8 cellular contexts compared by ENCODE assay signal in the genomic region with DNA sequence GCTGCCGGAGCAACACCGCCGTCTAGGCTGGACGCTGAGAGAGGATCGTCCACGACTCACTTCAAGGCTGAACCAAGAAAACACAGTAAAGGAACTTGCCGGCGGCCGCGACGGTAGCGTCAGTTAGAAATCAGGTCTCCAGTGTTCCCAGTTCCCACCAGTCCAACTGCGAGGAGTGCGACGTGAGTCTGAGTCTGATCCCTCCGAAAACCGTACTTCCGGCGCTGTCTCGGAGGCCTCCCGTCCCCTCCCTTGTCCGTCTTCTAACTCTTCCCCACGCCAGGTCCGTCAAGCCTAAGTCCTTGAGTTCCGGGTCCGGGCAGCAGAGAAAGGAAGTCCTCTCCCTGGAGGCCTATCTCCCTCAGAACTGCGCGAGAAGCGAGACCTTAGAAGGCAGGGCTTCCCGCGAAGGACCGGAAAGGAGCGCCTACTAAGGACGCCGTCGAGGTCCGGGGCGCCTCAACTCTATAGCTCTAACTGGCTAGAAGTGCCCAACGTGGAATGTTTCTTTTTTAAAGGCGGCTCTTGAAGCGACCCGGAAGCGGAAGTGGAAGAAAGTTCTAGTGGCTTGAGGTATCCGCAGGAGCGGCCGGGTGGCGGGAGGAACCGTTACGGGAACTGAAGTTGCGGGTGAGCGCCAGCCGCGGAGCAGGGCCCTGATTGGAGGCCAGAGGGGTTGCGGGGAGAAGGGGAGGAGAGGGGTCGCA. TPM values are rescaled to one million over a fixed set of nuclear protein-coding genes. Genes with fewer than 3 reads are reported as not detected.
A peak's percentile ranks its signal among the peaks of the same experiment; 100 is the strongest.
DNase-seq lines count a peak whose midpoint lies in the region; ATAC-seq, FAIRE-seq and TF ChIP-seq lines count a peak whose summit lies in the region.

A gene with protein sequence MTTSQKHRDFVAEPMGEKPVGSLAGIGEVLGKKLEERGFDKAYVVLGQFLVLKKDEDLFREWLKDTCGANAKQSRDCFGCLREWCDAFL (plus strand): TSS at position 563 of the 707 bp plus-strand sequence. CDS start 748 bp downstream, outside the sequence.
A gene with protein sequence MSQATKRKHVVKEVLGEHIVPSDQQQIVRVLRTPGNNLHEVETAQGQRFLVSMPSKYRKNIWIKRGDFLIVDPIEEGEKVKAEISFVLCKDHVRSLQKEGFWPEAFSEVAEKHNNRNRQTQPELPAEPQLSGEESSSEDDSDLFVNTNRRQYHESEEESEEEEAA (minus strand): TSS at position 217 of the 707 bp plus-strand sequence. CDS start 1,768 bp downstream, outside the sequence.

- peak; percentile 79 for TF ChIP-seq POLR2A in IMR-90 (IDR thresholded peaks at IDR 0.05; ENCODE audit: low read depth, low read length)

- dilution Hi-C loops in IMR-90 (cut with HindIII; ENCODE audit: low sequenced_read_pairs, unreplicated experiment) = no loop called here

- H3K9me2 ChIP-seq in OCI-LY7 (ENCODE audit: insufficient read depth, low read length) = no peaks in the 10 kb centered on the region

- H2BK120ac ChIP-seq in IMR-90 (ENCODE audit: low read depth, low read length) = peak within 1 kb of the TSS; percentile 96

- H4K8ac ChIP-seq in IMR-90 (ENCODE audit: low read depth in 2 of 2, low read length in 2 of 2) = peak within 1 kb of the TSS; percentile 77 to 100

- peak within 1 kb of the TSS; percentile 97 for H4K5ac ChIP-seq in IMR-90 (ENCODE audit: low read depth, low read length)

- peak within 1 kb of the TSS; percentile 97 for H3K9ac ChIP-seq in IMR-90 (ENCODE audit: low read depth, low read length)

- H3K14ac ChIP-seq in IMR-90 (replicated peaks; ENCODE audit: low read depth, low read length) = peak within 1 kb of the TSS; percentile 98

- H3K4me3 ChIP-seq in IMR-90 (ENCODE audit: insufficient read depth, low read depth, low read length) (peak within 1 kb of the TSS; percentile 71), OCI-LY7 (ENCODE audit: low read depth, low read length, poor library complexity, severe bottlenecking) (peak within 1 kb of the TSS; percentile 89)

- 0% methylated on average over 13 of the region's 55 CpGs; no CpG with 5 or more reads in 1 of the 2 experiments for WGBS in IMR-90 (ENCODE audit: extremely low coverage in 2 of 2, insufficient read length in 1 of 2), 2 experiments

- H3K4me1 ChIP-seq in IMR-90 (ENCODE audit: control insufficient read depth, insufficient read depth, low read length) (no peaks in the 10 kb centered on the region), OCI-LY7 (ENCODE audit: insufficient read depth, low read length, poor library complexity, severe bottlenecking) (peaks cover 33% of the 10 kb centered on the region)

- H2AFZ ChIP-seq in IMR-90 (replicated peaks; ENCODE audit: low read length, poor library complexity) = peak within 1 kb of the TSS; percentile 100
- peak within 1 kb of the TSS; percentile 75; the same call in 1 of the 2 replicates for H2AFZ ChIP-seq in OCI-LY7 (ENCODE audit: low read length)

- H4K91ac ChIP-seq in IMR-90 (ENCODE audit: insufficient read depth, low read depth, low read length) = peak within 1 kb of the TSS; percentile 98

- peak within 1 kb of the TSS; percentile 98 for H2BK5ac ChIP-seq in IMR-90 (ENCODE audit: low read depth, low read length, poor library complexity, severe bottlenecking)

- peak within 1 kb of the TSS; percentile 99 for H2AK9ac ChIP-seq in IMR-90 (replicated peaks; ENCODE audit: low read depth, low read length, poor library complexity)

- H3K9me1 ChIP-seq in IMR-90 (ENCODE audit: insufficient read depth, low read length) = 0 out of 2 replicates have a peak, but pooled peaks cover 3% of the 10 kb centered on the region

- H3K79me2 ChIP-seq in OCI-LY7 (ENCODE audit: insufficient read depth, low read depth, low read length) = peaks cover 52% of the 10 kb centered on the region

- POLR2A ChIA-PET in IMR-90 (lab: Charles Lee; ENCODE audit: unreplicated experiment) (interaction anchor here (0.7 to 0.9 kb wide), 2 partner anchors 9 to 65 kb away, joined by 3 to 6 read pairs; a partner anchor contains a TSS), OCI-LY7 (lab: Charles Lee) (interaction anchor here (0.7 to 1.0 kb wide), 2 partner anchors 70 to 112 kb away, joined by 4 read pairs; a partner anchor contains a TSS)

- ATAC-seq in GM21529 (IDR thresholded peaks at IDR 0.05; ENCODE audit: unreplicated experiment) (peak; percentile 66), IMR-90 (ENCODE audit: low read depth) (peak; percentile 90)

- intact Hi-C loops in IMR-90 (cut with micrococcal nuclease) (loop anchor here (2.0 kb wide), 1 partner anchor 43 kb away; no protein-coding TSS in a partner anchor), OCI-LY7 (cut with micrococcal nuclease; ENCODE audit: unreplicated experiment) (loop anchor here (1.0 to 5.0 kb wide), 8 partner anchors 41 to 290 kb away; a partner anchor contains a TSS)

- H3K23ac ChIP-seq in IMR-90 (ENCODE audit: low read depth, low read length) = peak within 1 kb of the TSS; percentile 97

- BruUV-seq in IMR-90 (replicated peaks; lab: Mats Ljungman, UMichigan) (no TSS peak), OCI-LY7 (replicated peaks; lab: Mats Ljungman, UMichigan) (no TSS peak)

- CTCF ChIA-PET in IMR-90 (lab: Yijun Ruan, JAX) (interaction anchor here (1.3 kb wide), 1 partner anchor 43 kb away, joined by 5 read pairs; no protein-coding TSS in a partner anchor), OCI-LY7 (lab: Charles Lee; ENCODE audit: unreplicated experiment) (interaction anchor here (0.6 to 0.7 kb wide), 2 partner anchors 20 to 50 kb away, joined by 3 read pairs; a partner anchor contains a TSS)

- FAIRE-seq in D721Med (lab: Jason Lieb, UNC) = no peak

- no peaks in the 10 kb centered on the region for H3K27me3 ChIP-seq in IMR-90 (ENCODE audit: control insufficient read depth, insufficient read depth, low read length)

- H3K18ac ChIP-seq in IMR-90 (ENCODE audit: low read depth, low read length) = peak within 1 kb of the TSS; percentile 87

- DNase-seq in D721Med (ENCODE audit: insufficient read length, low spot score) (peak; percentile 71), IMR-90 (peak; percentile 98), OCI-LY7 (ENCODE audit: low spot score) (peak; percentile 98), epidermal melanocyte (ENCODE audit: insufficient read length, low spot score) (peak; percentile 95), middle frontal gyrus (ENCODE audit: extremely low spot score, low spot score) (peak; percentile 90)
- DNase-seq in activated CD8-positive, alpha-beta memory T cell treated with anti-CD3 and anti-CD28 coated beads, Interleukin-2, amount 50 U/mL, for 48 hours = peak; percentile 93
- DNase-seq in stimulated activated CD8-positive, alpha-beta memory T cell treated with anti-CD3 and anti-CD28 coated beads, Interleukin-2, amount 100 ng/mL, for 1 hour (ENCODE audit: low read depth in 2 of 2) = peak; percentile 84 to 87

- in situ Hi-C loops in IMR-90 (cut with MboI; ENCODE audit: low sequenced_read_pairs) = no loop called here

- peak within 1 kb of the TSS; percentile 98 for H3K4ac ChIP-seq in IMR-90 (ENCODE audit: low read depth, low read length)

- no peaks in the 10 kb centered on the region for H3K9me3 ChIP-seq in IMR-90 (ENCODE audit: control insufficient read depth, insufficient read depth, low read length)
- H3K9me3 ChIP-seq in OCI-LY7 (ENCODE audit: low read length) = no peaks in the 10 kb centered on the region

- peak within 1 kb of the TSS; percentile 99 for H2AK5ac ChIP-seq in IMR-90 (ENCODE audit: low read depth, low read length)

- peaks cover 36% of the 10 kb centered on the region for H3K36me3 ChIP-seq in IMR-90 (ENCODE audit: control insufficient read depth, insufficient read depth, low read length)
- H3K36me3 ChIP-seq in OCI-LY7 (ENCODE audit: insufficient read depth, low read length) = peaks cover 67% of the 10 kb centered on the region

- TF ChIP-seq RAD21 in IMR-90 (IDR thresholded peaks at IDR 0.05; ENCODE audit: low read length) = no peak; the same call in 1 of the 2 replicates

- peak within 1 kb of the TSS; percentile 95 for H3K56ac ChIP-seq in IMR-90 (ENCODE audit: extremely low read depth, insufficient read depth, low read length)

- H4K20me1 ChIP-seq in IMR-90 (ENCODE audit: insufficient read depth, low read length) = peaks cover 11% of the 10 kb centered on the region
- H4K20me1 ChIP-seq in OCI-LY7 (ENCODE audit: insufficient read depth, low read length) = no peaks in the 10 kb centered on the region

- H2BK20ac ChIP-seq in IMR-90 (ENCODE audit: low read depth, low read length) = peak within 1 kb of the TSS; percentile 76; the same call in 1 of the 2 replicates

- H3K4me2 ChIP-seq in IMR-90 (ENCODE audit: low read depth, low read length) (peak within 1 kb of the TSS; percentile 95), OCI-LY7 (ENCODE audit: low read length) (peak within 1 kb of the TSS; percentile 81)

- peak within 1 kb of the TSS; percentile 91; the same call in 1 of the 3 replicates for H2BK15ac ChIP-seq in IMR-90 (ENCODE audit: low read depth, low read length)

- H3K27ac ChIP-seq in IMR-90 (ENCODE audit: insufficient read depth, low read length) (peak within 1 kb of the TSS; percentile 96), OCI-LY7 (ENCODE audit: low read depth, low read length, poor library complexity, severe bottlenecking) (peak within 1 kb of the TSS; percentile 93)

- TF ChIP-seq CTCF in D721Med (IDR thresholded peaks at IDR 0.05; ENCODE audit: insufficient read depth, missing control alignments) = no peak
- no peak for TF ChIP-seq CTCF in IMR-90 (conservative IDR thresholded peaks at IDR 0.05; ENCODE audit: low read depth, low read length)
- TF ChIP-seq CTCF in OCI-LY7 (conservative IDR thresholded peaks at IDR 0.05; ENCODE audit: low read length) = no peak

- H3K79me1 ChIP-seq in IMR-90 (ENCODE audit: low read depth in 1 of 2, low read length in 2 of 2) = peaks cover 36 to 55% of the 10 kb centered on the region in 2 experiments

TF ChIP-seq in IMR-90, 13 proteins besides CTCF, POLR2A, EP300 and RAD21 (continues in another document):
- TF ChIP-seq MXI1 (IDR thresholded peaks at IDR 0.05; ENCODE audit: borderline replicate concordance, low read depth, low read length) (peak; percentile 75; the same call in 1 of the 2 replicates), NFE2L2 (IDR thresholded peaks at IDR 0.05; ENCODE audit: low read depth, low read length) (no peak), MAFK (IDR thresholded peaks at IDR 0.05; ENCODE audit: low read depth, low read length) (no peak), SMC3 (IDR thresholded peaks at IDR 0.05; ENCODE audit: low read depth, low read length) (no peak; the same call in 1 of the 2 replicates), RCOR1 (IDR thresholded peaks at IDR 0.05; ENCODE audit: insufficient replicate concordance, low read length) (no peak)

RNA-seq across cellular contexts. Expression of the first gene that starts in this region (rescaled TPM):
- total RNA-seq in IMR-90 (2012; rRNA removed) (35.0 and 36.6 TPM in 2 replicates), OCI-LY7 (2022) (317 and 327 TPM in 2 replicates)
- polyA plus RNA-seq in IMR-90 (2012; rRNA removed) = 242 and 249 TPM in 2 replicates
- 138 and 343 TPM in 2 replicates for polyA plus RNA-seq in IMR-90 (2012; cell fraction: cytosol; rRNA removed)
- polyA plus RNA-seq in IMR-90 (2012; cell fraction: nucleus; rRNA removed; ENCODE audit: low replicate concordance) = 38.2 and 99.5 TPM in 2 replicates
- total RNA-seq in OCI-LY7 (2014; rRNA removed; shearing (Covaris generic)) = 70.6 and 82.2 TPM in 2 replicates

RNA-seq across cellular contexts. Expression of the second gene that starts in this region (rescaled TPM):
- total RNA-seq in IMR-90 (2012; rRNA removed) (43.0 and 62.6 TPM in 2 replicates), OCI-LY7 (2022) (55.5 and 63.2 TPM in 2 replicates)
- polyA plus RNA-seq in IMR-90 (2012; rRNA removed) = 30.0 and 32.5 TPM in 2 replicates
- polyA plus RNA-seq in IMR-90 (2012; cell fraction: cytosol; rRNA removed) = 24.4 and 33.2 TPM in 2 replicates
- polyA plus RNA-seq in IMR-90 (2012; cell fraction: nucleus; rRNA removed; ENCODE audit: low replicate concordance) = 19.3 and 23.2 TPM in 2 replicates
- total RNA-seq in OCI-LY7 (2014; rRNA removed; shearing (Covaris generic)) = 51.1 and 65.9 TPM in 2 replicates

Comparison
In these comparisons a context has a peak if more than half of its experiments do, and no peak if none do; other contexts are left out.
1. Peak in every context shown above with its lines: DNase-seq, ATAC-seq, H3K4me3 ChIP-seq and H3K27ac ChIP-seq.